ENCODE assay signal across 25 cellular contexts in the genomic region with DNA sequence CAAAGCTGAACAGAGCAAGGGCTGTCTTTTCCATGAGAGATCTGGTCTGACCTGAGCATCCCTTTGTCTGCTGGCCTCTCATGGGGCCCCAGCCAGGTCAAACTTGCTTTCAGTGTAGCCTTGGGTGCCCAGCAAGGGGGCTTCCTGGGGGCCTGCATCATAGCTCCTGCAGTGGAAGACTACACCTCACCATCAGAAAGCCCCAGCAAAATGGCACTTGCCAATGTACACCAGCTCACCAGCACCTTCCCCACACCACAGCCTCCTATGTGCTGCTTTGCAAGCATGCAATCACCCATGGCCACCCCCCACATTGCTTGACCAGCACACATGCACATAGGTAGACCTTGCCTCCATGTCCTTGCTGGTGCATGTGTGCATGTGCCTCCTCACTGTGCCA.
"Had no signal": no experiment of that assay in that cellular context is flagged by ENCODE, and none has a peak within 500 bp of the region (broad histone marks: within the 10 kb centered on the region; RNA-seq: fewer than 3 reads in every experiment).

No MANE protein-coding gene starts in this region.

- H3K9me3 ChIP-seq: neutrophil, prostate gland, right lobe of liver, sigmoid colon, thoracic aorta, thyroid gland, transverse colon, upper lobe of right lung, uterus had no signal

- H3K4me3 ChIP-seq: neural progenitor cell, pancreas, prostate gland, right atrium auricular region, right lobe of liver, sigmoid colon, stomach, thoracic aorta, thyroid gland, transverse colon, upper lobe of right lung, uterus had no signal

- H3K4me1 ChIP-seq: neural progenitor cell, pancreas, prostate gland, right atrium auricular region, right lobe of liver, sigmoid colon, stomach, thyroid gland, transverse colon, upper lobe of right lung, uterus had no signal

- H3K27ac ChIP-seq: neural progenitor cell, neutrophil, pancreas, prostate gland, right atrium auricular region, right lobe of liver, sigmoid colon, stomach, thoracic aorta, thyroid gland, transverse colon, upper lobe of right lung, uterus had no signal

- H3K36me3 ChIP-seq: neural progenitor cell, neutrophil, pancreas, prostate gland, right atrium auricular region, right lobe of liver, sigmoid colon, stomach, thoracic aorta, thyroid gland, transverse colon, upper lobe of right lung, uterus had no signal

- ATAC-seq: naive thymus-derived CD4-positive, alpha-beta T cell; natural killer cell; pancreas; right lobe of liver; stimulated activated effector memory CD8-positive, alpha-beta T cell treated with anti-CD3 and anti-CD28 coated beads, Interleukin-12 subunit alpha, Interleukin-12 subunit beta, amount 100 ng/mL, for 72 hours; stimulated activated naive B cell treated with anti-CD40 and anti-IgM and Interleukin-4, amounts not matched to agents 10 μg/mL and 1 μg/mL and 100 μg/mL, for 72 hours had no signal

- H3K9ac ChIP-seq: neural progenitor cell had no signal

- DNase-seq: naive thymus-derived CD4-positive, alpha-beta T cell; natural killer cell; nucleus accumbens; pancreas; retina; right lobe of liver; sigmoid colon; small intestine; stimulated activated CD4-positive, alpha-beta T cell treated with anti-CD3 and anti-CD28 coated beads, Interleukin-15, amount 100 ng/mL, for 24 hours; stimulated activated CD4-positive, alpha-beta T cell treated with anti-CD3 and anti-CD28 coated beads, Interleukin-2, amount 100 ng/mL, for 24 hours; stimulated activated CD4-positive, alpha-beta T cell treated with anti-CD3 and anti-CD28 coated beads, Interleukin-2, amount 100 ng/mL, for 48 hours; stimulated activated CD4-positive, alpha-beta T cell treated with anti-CD3 and anti-CD28 coated beads, Interleukin-4, amount 100 ng/mL, for 24 hours; stimulated activated naive B cell treated with anti-CD40 and anti-IgM and Interleukin-4, amounts not matched to agents 10 μg/mL and 1 μg/mL and 100 μg/mL, for 72 hours; stimulated activated naive CD4-positive, alpha-beta T cell treated with Interleukin-2 at 50 U/mL for 16 hours; stomach; thyroid gland; transverse colon; upper lobe of right lung; uterus had no signal

- H3K27me3 ChIP-seq: neural progenitor cell, neutrophil, pancreas, right atrium auricular region, right lobe of liver, sigmoid colon, stomach, thyroid gland, transverse colon, upper lobe of right lung, uterus had no signal

- H2AFZ ChIP-seq: neural progenitor cell had no signal

- FAIRE-seq: pancreas, small intestine had no signal

- H3K4me2 ChIP-seq: neural progenitor cell had no signal
